Comparison of ENCODE assay signal across 6 cellular contexts in genomic region chr1:111965781-111966453, GRCh38. TPM values are rescaled to one million over a fixed set of nuclear protein-coding genes. Genes with fewer than 3 reads are reported as not detected.
"Had no signal": no experiment of that assay in that cellular context is flagged by ENCODE, and none has a peak within 500 bp of the region (broad histone marks: within the 10 kb centered on the region; RNA-seq: fewer than 3 reads in every experiment).

No MANE protein-coding gene starts in this region.

- ATAC-seq: GM23338, K562 had no signal

- H2AFZ ChIP-seq: GM23338 had no signal

- DNase-seq: H9, HCEC 1CT, HFFc6, IMR-90 had no signal

- H3K4me2 ChIP-seq: GM23338 had no signal

- H3K4me3 ChIP-seq: GM23338, K562 had no signal

RNA-seq across cellular contexts. Expression of gene KCND3, which starts 23.6 kb away (rescaled TPM):
- polyA plus RNA-seq: K562 had no signal
